In the genomic region with DNA sequence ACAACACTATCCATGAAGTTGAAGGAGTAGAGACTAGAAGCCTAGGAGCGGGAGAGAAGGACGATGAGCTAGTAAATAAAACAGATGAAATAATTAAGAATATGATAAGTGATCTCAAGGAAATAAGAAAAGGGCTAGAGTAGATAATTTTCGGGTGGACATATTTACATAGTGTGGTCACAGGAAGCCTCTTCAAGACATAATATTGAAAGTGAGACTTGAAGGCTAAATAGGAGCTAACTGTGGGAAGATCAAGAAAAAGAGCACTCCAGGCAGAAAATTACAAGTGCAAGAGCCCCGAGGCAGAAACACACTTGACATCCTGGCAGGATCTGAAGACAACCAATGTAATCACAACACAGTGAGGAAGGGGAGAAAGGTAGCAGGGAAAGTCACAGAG, we compare ENCODE assay signal across 32 cellular contexts. TPM values are rescaled to one million over a fixed set of nuclear protein-coding genes. Genes with fewer than 3 reads are reported as not detected.
DNase-seq lines count a peak whose midpoint lies in the region; ATAC-seq, FAIRE-seq and TF ChIP-seq lines count a peak whose summit lies in the region.
"Had no signal": no experiment of that assay in that cellular context is flagged by ENCODE, and none has a peak within 500 bp of the region (broad histone marks: within the 10 kb centered on the region; RNA-seq: fewer than 3 reads in every experiment).

No MANE protein-coding gene starts in this region.

- H3K4me3 ChIP-seq in GM12878 (no peak overlapping the region), vagina (no peak overlapping the region)
- H3K4me3 ChIP-seq: esophagus muscularis mucosa, SJSA1, skin epidermis had no signal

- BruUV-seq in GM12878 (replicated peaks; lab: Mats Ljungman, UMichigan) = no TSS peak

- no peak for TF ChIP-seq POLR2A in GM12878 (IDR thresholded peaks at IDR 0.05; ENCODE audit: low read depth, low read length)
- TF ChIP-seq POLR2A in vagina (IDR thresholded peaks at IDR 0.05) = no peak

- H4K20me1 ChIP-seq in GM12878 (ENCODE audit: control insufficient read depth, insufficient read depth) = no peaks in the 10 kb centered on the region

- POLR2A ChIA-PET in GM12878 (lab: Charles Lee) = interaction anchor here (0.6 to 2.2 kb wide), 2 partner anchors 9 to 53 kb away, joined by 8 to 11 read pairs; no protein-coding TSS in a partner anchor

- no peak overlapping the region for H3K27ac ChIP-seq in GM12878 (ENCODE audit: control insufficient read depth, insufficient read depth)
- no peak overlapping the region for H3K27ac ChIP-seq in vagina
- H3K27ac ChIP-seq: esophagus muscularis mucosa, parathyroid adenoma, SJSA1, skin epidermis had no signal

- 44% methylated on average over 4 of the region's 4 CpGs for WGBS in GM12878 (ENCODE audit: insufficient coverage, insufficient replicate concordance, low lambda C conversion rate, missing lambda C conversion rate)

- TF ChIP-seq CTCF in GM12878 (IDR thresholded peaks at IDR 0.05 in 2 of 3, conservative IDR thresholded peaks at IDR 0.05 in 1 of 3; ENCODE audit: control insufficient read depth in 2 of 3, extremely low read depth in 1 of 3, insufficient read depth in 1 of 3, low read depth in 3 of 3, low read length in 3 of 3) (no peak), vagina (IDR thresholded peaks at IDR 0.05) (no peak)

- H3K9me3 ChIP-seq in GM12878 (replicated peaks; ENCODE audit: control insufficient read depth, insufficient read depth, low read length) = no peaks in the 10 kb centered on the region
- no peaks in the 10 kb centered on the region for H3K9me3 ChIP-seq in vagina
- H3K9me3 ChIP-seq: esophagus muscularis mucosa, SJSA1 had no signal

- peaks cover 14% of the 10 kb centered on the region; the same call in 1 of the 2 replicates for H3K4me1 ChIP-seq in GM12878 (ENCODE audit: control insufficient read depth, insufficient read depth, low read length)
- H3K4me1 ChIP-seq in vagina = peaks cover 7% of the 10 kb centered on the region
- H3K4me1 ChIP-seq: esophagus muscularis mucosa, parathyroid adenoma, SJSA1 had no signal

- H3K36me3 ChIP-seq in GM12878 (ENCODE audit: control insufficient read depth in 2 of 2, insufficient read depth in 2 of 2, low read length in 1 of 2) = no peaks in the 10 kb centered on the region; a peak in 1 of 4 replicates
- no peaks in the 10 kb centered on the region for H3K36me3 ChIP-seq in vagina
- H3K36me3 ChIP-seq: esophagus muscularis mucosa, SJSA1 had no signal

- no peak for TF ChIP-seq RAD21 in GM12878 (IDR thresholded peaks at IDR 0.05; ENCODE audit: insufficient read depth, low read depth, low read length)

- H3K27me3 ChIP-seq in GM12878 (replicated peaks in 1 of 2; ENCODE audit: control insufficient read depth in 2 of 2, insufficient read depth in 2 of 2, low read length in 1 of 2) = no peaks in the 10 kb centered on the region
- no peaks in the 10 kb centered on the region for H3K27me3 ChIP-seq in vagina
- H3K27me3 ChIP-seq: esophagus muscularis mucosa, SJSA1 had no signal

- H2AFZ ChIP-seq in GM12878 (ENCODE audit: control insufficient read depth, low read depth, low read length) = no peak overlapping the region
- H2AFZ ChIP-seq: parathyroid adenoma had no signal

- intact Hi-C loops in GM12878 (cut with micrococcal nuclease; ENCODE audit: unreplicated experiment) = no loop called here
- intact Hi-C loops in vagina (cut with DNase I) = no loop called here

- peak; percentile 48 for ATAC-seq in GM18861 (IDR thresholded peaks at IDR 0.05; ENCODE audit: unreplicated experiment)
- peak; percentile 55 for ATAC-seq in GM21529 (IDR thresholded peaks at IDR 0.05; ENCODE audit: unreplicated experiment)
- ATAC-seq in HG02884 (IDR thresholded peaks at IDR 0.05; ENCODE audit: unreplicated experiment) = peak; percentile 65
- peak; percentile 57 for ATAC-seq in GM12878
- no peak for ATAC-seq in GM19023 (IDR thresholded peaks at IDR 0.05; ENCODE audit: unreplicated experiment)
- ATAC-seq: activated CD4-positive, alpha-beta T cell treated with anti-CD3 and anti-CD28 coated beads for 36 hours; activated CD8-positive, alpha-beta T cell treated with anti-CD3 and anti-CD28 coated beads, Interleukin-2, amount 10 ng/mL, durations not matched to agents 7 days and 5 days; activated T-helper 17 cell treated with anti-CD3 and anti-CD28 coated beads, Interleukin-2, amount 50 U/mL, for 72 hours; left ventricle myocardium superior had no signal

- CTCF ChIA-PET in GM12878 (lab: Yijun Ruan, JAX) = interaction anchor here (0.8 to 1.2 kb wide), 5 partner anchors 9 to 29 kb away, joined by 3 read pairs; a partner anchor contains a TSS

- DNase-seq in GM12878 (ENCODE audit: low read depth, low spot score) = no peak
- no peak for DNase-seq in DMS114 treated with DMSO at 0.1 percent for 48 hours (lab: John Stamatoyannopoulos, UW; ENCODE audit: unreplicated experiment)
- DNase-seq in vagina (ENCODE audit: extremely low spot score in 2 of 2) = no peak
- no peak for DNase-seq in COLO829 (ENCODE audit: low spot score)
- DNase-seq: activated CD4-positive, alpha-beta T cell treated with anti-CD3 and anti-CD28 coated beads for 36 hours; activated CD8-positive, alpha-beta T cell treated with anti-CD3 and anti-CD28 coated beads, Interleukin-2, amount 10 ng/mL, durations not matched to agents 7 days and 5 days; activated naive CD4-positive, alpha-beta T cell treated with anti-CD3 and anti-CD28 coated beads, Interleukin-2, amount 50 U/mL, for 16 hours; amniotic stem cell; CD8-positive, alpha-beta memory T cell; cerebellar nuclear complex; DMS 273 treated with DMSO at 0.1 percent for 48 hours; foreskin fibroblast; head of caudate nucleus; left ventricle myocardium superior; NCI-H1436 treated with DMSO at 0.1 percent for 48 hours; NCI-H446 treated with DMSO at 0.1 percent for 48 hours; RPMI8226; stimulated activated naive CD4-positive, alpha-beta T cell; T-helper 9 cell had no signal

- RAD21 ChIA-PET in GM12878 (lab: Charles Lee; ENCODE audit: unreplicated experiment) = interaction anchor here (1.0 to 1.7 kb wide), 4 partner anchors 8 to 32 kb away, joined by 3 to 10 read pairs (median 4); no protein-coding TSS in a partner anchor

- in situ Hi-C loops in GM12878 (cut with MboI) = loop anchor here (25.0 kb wide), 1 partner anchor 1815 kb away; a partner anchor contains a TSS

- H3K79me2 ChIP-seq in GM12878 (ENCODE audit: control insufficient read depth, insufficient read depth, low read length) = no peaks in the 10 kb centered on the region

- TF ChIP-seq EP300 in GM12878 (IDR thresholded peaks at IDR 0.05; ENCODE audit: borderline replicate concordance in 1 of 2, control insufficient read depth in 1 of 2, low read depth in 2 of 2, low read length in 2 of 2) = no peak

- H3K4me2 ChIP-seq in GM12878 (ENCODE audit: control insufficient read depth, insufficient read depth) = peak overlapping the region; percentile 34; the same call in 1 of the 2 replicates

- FAIRE-seq in GM12878 (lab: Jason Lieb, UNC) = no peak
- FAIRE-seq: islet of Langerhans had no signal

- SMC1A ChIA-PET in GM12878 (lab: Charles Lee; ENCODE audit: uncharacterized antibody, unreplicated experiment) = interaction anchor here (0.8 to 2.9 kb wide), 6 partner anchors 10 to 156 kb away, joined by 3 to 18 read pairs (median 4); a partner anchor contains a TSS

- no peak overlapping the region for H3K9ac ChIP-seq in GM12878 (ENCODE audit: control insufficient read depth, insufficient read depth, low read length)
- H3K9ac ChIP-seq: parathyroid adenoma had no signal

TF ChIP-seq in GM12878, 131 proteins besides CTCF, POLR2A, EP300 and RAD21:
- TF ChIP-seq IKZF1 (conservative IDR thresholded peaks at IDR 0.05) (0 out of 2 replicates have a peak, but pooled peaks have one; percentile 21), JUND (IDR thresholded peaks at IDR 0.05; ENCODE audit: low read depth, low read length) (no peak), RUNX3 (IDR thresholded peaks at IDR 0.05; ENCODE audit: low read length) (peak; percentile 59), IKZF2 (IDR thresholded peaks at IDR 0.05) (0 out of 4 replicates have a peak, but pooled peaks of 1 of the 2 experiments have one; percentile 30)

RNA-seq across cellular contexts. Expression of a gene that starts 11.9 kb away (rescaled TPM):
- 230 and 231 TPM in 2 replicates for total RNA-seq in GM12878 (2013; cell fraction: nucleolus; rRNA removed)
- 41.2 and 44.3 TPM in 2 replicates for total RNA-seq in GM12878 (2014; rRNA removed)
- 48.6 and 54.1 TPM in 2 replicates for total RNA-seq in GM12878 (2014; rRNA removed; fragmentation: Illumina TruSeq; extraction: Trizol)
- total RNA-seq in GM12878 (2021) = 45.2 and 52.5 TPM in 2 replicates
- 26.0 TPM for polyA plus RNA-seq in GM12878 (2011; ENCODE audit: low read depth)
- polyA plus RNA-seq in GM12878 (2011; rRNA removed) = 48.1 and 49.6 TPM in 2 replicates
- polyA plus RNA-seq in GM12878 (2011; cell fraction: cytosol; rRNA removed) = 40.3 and 54.5 TPM in 2 replicates
- polyA plus RNA-seq in GM12878 (2011; cell fraction: nucleus; rRNA removed) = 107 and 148 TPM in 2 replicates
- 37.0 and 41.9 TPM in 2 replicates for polyA plus RNA-seq in GM12878 (2012)
- 56.3 and 69.7 TPM in 2 replicates for polyA plus RNA-seq in GM12878 (2014; fragmentation: Illumina TruSeq; extraction: Trizol)
- 10 to 100 TPM; 17.3 to 22.3 TPM for polyA plus RNA-seq in GM12878 (2014; fragmentation: Nextera tagmentation; extraction: Ambion mirVana)
- 30.7 and 37.3 TPM in 2 replicates for polyA plus RNA-seq in GM12878 (2014; rRNA removed)
- 10 to 100 TPM; 28.1 to 35.7 TPM for polyA plus RNA-seq in GM12878 (2016; fragmentation: Nextera tagmentation; extraction: Ambion mirVana)
- 91.7 and 108 TPM in 2 replicates for polyA minus RNA-seq in GM12878 (2011; rRNA and poly(A)+ RNA removed)
- 24.9 and 39.3 TPM in 2 replicates for polyA minus RNA-seq in GM12878 (2011; cell fraction: cytosol; rRNA and poly(A)+ RNA removed)
- polyA minus RNA-seq in GM12878 (2011; cell fraction: nucleus; rRNA and poly(A)+ RNA removed) = 61.4 and 92.7 TPM in 2 replicates
- 48.1 TPM for total RNA-seq in vagina

RNA-seq across cellular contexts. Expression of a gene that starts 16.6 kb away (rescaled TPM):
- total RNA-seq in GM12878 (2013; cell fraction: nucleolus; rRNA removed) = not detected in 2 replicates
- not detected in 2 replicates for total RNA-seq in GM12878 (2014; rRNA removed)
- total RNA-seq in GM12878 (2014; rRNA removed; fragmentation: Illumina TruSeq; extraction: Trizol) = not detected in 2 replicates
- total RNA-seq in GM12878 (2021) = not detected in 2 replicates
- polyA plus RNA-seq in GM12878 (2011; ENCODE audit: low read depth) = 0.37 TPM
- not detected in 2 replicates for polyA plus RNA-seq in GM12878 (2011; rRNA removed)
- not detected in 2 replicates for polyA plus RNA-seq in GM12878 (2011; cell fraction: cytosol; rRNA removed)
- not detected in 2 replicates for polyA plus RNA-seq in GM12878 (2011; cell fraction: nucleus; rRNA removed)
- polyA plus RNA-seq in GM12878 (2012) = 0.09 and 0.15 TPM in 2 replicates
- polyA plus RNA-seq in GM12878 (2014; fragmentation: Illumina TruSeq; extraction: Trizol) = not detected in 2 replicates
- under 1 TPM; 0.04 to 0.06 TPM for polyA plus RNA-seq in GM12878 (2014; fragmentation: Nextera tagmentation; extraction: Ambion mirVana)
- polyA plus RNA-seq in GM12878 (2014; rRNA removed) = not detected in 2 replicates
- under 1 TPM; 0.35 to 0.71 TPM for polyA plus RNA-seq in GM12878 (2016; fragmentation: Nextera tagmentation; extraction: Ambion mirVana)
- not detected in 2 replicates for polyA minus RNA-seq in GM12878 (2011; rRNA and poly(A)+ RNA removed)
- not detected in 2 replicates for polyA minus RNA-seq in GM12878 (2011; cell fraction: cytosol; rRNA and poly(A)+ RNA removed)
- not detected in 2 replicates for polyA minus RNA-seq in GM12878 (2011; cell fraction: nucleus; rRNA and poly(A)+ RNA removed)
- total RNA-seq in vagina = 11.5 TPM
- total RNA-seq: activated CD4-positive, alpha-beta T cell treated with anti-CD3 and anti-CD28 coated beads for 36 hours; activated CD8-positive, alpha-beta T cell treated with anti-CD3 and anti-CD28 coated beads, Interleukin-2, amount 10 ng/mL, durations not matched to agents 7 days and 5 days; activated T-helper 17 cell treated with anti-CD3 and anti-CD28 coated beads, Interleukin-2, amount 50 U/mL, for 72 hours; CD8-positive, alpha-beta memory T cell; dermis microvascular lymphatic vessel endothelial cell; HT-29; myocyte had no signal
- polyA plus RNA-seq: CD8-positive, alpha-beta memory T cell had no signal

Comparison
In these comparisons a context has a peak if more than half of its experiments do, and no peak if none do; other contexts are left out.
1. RNA of a gene that starts 16.6 kb away (total RNA-seq): 11.5 TPM in vagina (single experiment); not detected in GM12878; every median in the first group is over 10 times any median in the second.